ENCODE assay signal across 15 cellular contexts in genomic region chr10:129193148-129193547, GRCh38.
DNase-seq lines count a peak whose midpoint lies in the region; ATAC-seq and TF ChIP-seq lines count a peak whose summit lies in the region.
"Had no signal": no experiment of that assay in that cellular context is flagged by ENCODE, and none has a peak within 500 bp of the region (broad histone marks: within the 10 kb centered on the region; RNA-seq: fewer than 3 reads in every experiment).

No MANE protein-coding gene starts in this region.

- H3K79me2 ChIP-seq in DND-41 (ENCODE audit: insufficient read depth, low read length), result no peaks in the 10 kb centered on the region
- no peaks in the 10 kb centered on the region for H3K79me2 ChIP-seq in SK-N-SH (ENCODE audit: insufficient read depth)

- BruUV-seq in A673 (replicated peaks; lab: Mats Ljungman, UMichigan), result no TSS peak

- H3K27me3 ChIP-seq in A673 (replicated peaks; ENCODE audit: insufficient read depth, low read depth, low read length, poor library complexity) (no peaks in the 10 kb centered on the region), DND-41 (ENCODE audit: insufficient read depth, low read length, poor library complexity) (peaks cover 3% of the 10 kb centered on the region), left lung (peaks cover 11 to 41% of the 10 kb centered on the region in 2 donors), SK-N-SH (ENCODE audit: insufficient read depth) (no peaks in the 10 kb centered on the region)
- H3K27me3 ChIP-seq: neural progenitor cell had no signal

- H3K27ac Mint-ChIP-seq in activated CD8-positive, alpha-beta T cell treated with anti-CD3 and anti-CD28 coated beads, Interleukin-2, amount 10 ng/mL, durations not matched to agents 7 days and 5 days, result no peak overlapping the region
- H3K27ac Mint-ChIP-seq: neural progenitor cell; stimulated activated memory B cell treated with anti-CD40 and anti-IgM and Interleukin-4, amounts not matched to agents 10 μg/mL and 1 μg/mL and 100 μg/mL, for 72 hours had no signal

- TF ChIP-seq EP300 in SK-N-SH (IDR thresholded peaks at IDR 0.05; ENCODE audit: borderline replicate concordance in 1 of 2, low read depth in 1 of 2, low read length in 1 of 2), result no peak

- H3K4me1 Mint-ChIP-seq in activated CD8-positive, alpha-beta T cell treated with anti-CD3 and anti-CD28 coated beads, Interleukin-2, amount 10 ng/mL, durations not matched to agents 7 days and 5 days (ENCODE audit: low read depth), result peaks cover 17% of the 10 kb centered on the region
- H3K4me1 Mint-ChIP-seq: neural progenitor cell; stimulated activated memory B cell treated with anti-CD40 and anti-IgM and Interleukin-4, amounts not matched to agents 10 μg/mL and 1 μg/mL and 100 μg/mL, for 72 hours had no signal

- TF ChIP-seq RAD21 in SK-N-SH (IDR thresholded peaks at IDR 0.05; ENCODE audit: low read length), result no peak

- TF ChIP-seq CTCF in A673 (conservative IDR thresholded peaks at IDR 0.05; ENCODE audit: low read depth, low read length), result no peak
- no peak for TF ChIP-seq CTCF in DND-41 (IDR thresholded peaks at IDR 0.05; ENCODE audit: borderline replicate concordance, extremely low read depth, low read length, poor library complexity, severe bottlenecking)
- TF ChIP-seq CTCF in left lung (IDR thresholded peaks at IDR 0.05), result no peak
- TF ChIP-seq CTCF in SK-N-SH (IDR thresholded peaks at IDR 0.05), result no peak

- DNase-seq in A673 (ENCODE audit: low spot score) (peak; percentile 44), DND-41 (peak; percentile 43), left lung (no peak), A172 (ENCODE audit: low spot score) (no peak), SK-N-SH (no peak), NCI-H1105 (lab: John Stamatoyannopoulos, UW) (no peak)
- peak; percentile 22 for DNase-seq in activated CD8-positive, alpha-beta T cell treated with anti-CD3 and anti-CD28 coated beads, Interleukin-2, amount 10 ng/mL, durations not matched to agents 7 days and 5 days
- DNase-seq: activated CD4-positive, alpha-beta T cell treated with anti-CD3 and anti-CD28 coated beads for 4 hours; cortex of kidney; foreskin melanocyte; NCI-H1436 had no signal

- no peaks in the 10 kb centered on the region for H3K9me3 ChIP-seq in A673 (ENCODE audit: low read depth, low read length, poor library complexity, severe bottlenecking)
- no peaks in the 10 kb centered on the region for H3K9me3 ChIP-seq in DND-41 (ENCODE audit: insufficient read depth, low read length, severe bottlenecking)
- H3K9me3 ChIP-seq in left lung, result no peaks in the 10 kb centered on the region
- no peaks in the 10 kb centered on the region for H3K9me3 ChIP-seq in SK-N-SH

- no peak overlapping the region for H3K9ac ChIP-seq in DND-41 (ENCODE audit: low read depth, low read length)
- no peak overlapping the region for H3K9ac ChIP-seq in SK-N-SH
- H3K9ac ChIP-seq: neural progenitor cell had no signal

- no peaks in the 10 kb centered on the region for H3K36me3 Mint-ChIP-seq in activated CD8-positive, alpha-beta T cell treated with anti-CD3 and anti-CD28 coated beads, Interleukin-2, amount 10 ng/mL, durations not matched to agents 7 days and 5 days (ENCODE audit: low read depth)
- H3K36me3 Mint-ChIP-seq: neural progenitor cell; stimulated activated memory B cell treated with anti-CD40 and anti-IgM and Interleukin-4, amounts not matched to agents 10 μg/mL and 1 μg/mL and 100 μg/mL, for 72 hours had no signal

- no peaks in the 10 kb centered on the region for H3K9me3 Mint-ChIP-seq in activated CD8-positive, alpha-beta T cell treated with anti-CD3 and anti-CD28 coated beads, Interleukin-2, amount 10 ng/mL, durations not matched to agents 7 days and 5 days (ENCODE audit: insufficient read depth)
- H3K9me3 Mint-ChIP-seq: stimulated activated memory B cell treated with anti-CD40 and anti-IgM and Interleukin-4, amounts not matched to agents 10 μg/mL and 1 μg/mL and 100 μg/mL, for 72 hours had no signal

- POLR2A ChIA-PET in A673 (lab: Charles Lee; ENCODE audit: low non-redundant PET), result no interaction called here
- POLR2A ChIA-PET in activated CD8-positive, alpha-beta T cell treated with anti-CD3 and anti-CD28 coated beads, Interleukin-2, amount 10 ng/mL, durations not matched to agents 7 days and 5 days (lab: Charles Lee), result no interaction called here
- POLR2A ChIA-PET in SK-N-SH (lab: Yijun Ruan, JAX), result no interaction called here

- H3K4me3 Mint-ChIP-seq in activated CD8-positive, alpha-beta T cell treated with anti-CD3 and anti-CD28 coated beads, Interleukin-2, amount 10 ng/mL, durations not matched to agents 7 days and 5 days, result no peak overlapping the region
- H3K4me3 Mint-ChIP-seq: neural progenitor cell; stimulated activated memory B cell treated with anti-CD40 and anti-IgM and Interleukin-4, amounts not matched to agents 10 μg/mL and 1 μg/mL and 100 μg/mL, for 72 hours had no signal

- H4K20me1 ChIP-seq in DND-41 (ENCODE audit: insufficient read depth, low read length) (no peaks in the 10 kb centered on the region), SK-N-SH (ENCODE audit: insufficient read depth) (no peaks in the 10 kb centered on the region)

- CTCF ChIA-PET in A673 (lab: Charles Lee), result no interaction called here
- CTCF ChIA-PET in activated CD8-positive, alpha-beta T cell treated with anti-CD3 and anti-CD28 coated beads, Interleukin-2, amount 10 ng/mL, durations not matched to agents 7 days and 5 days (lab: Charles Lee), result no interaction called here
- CTCF ChIA-PET in SK-N-SH (lab: Yijun Ruan, JAX), result no interaction called here

- peak; percentile 77 for ATAC-seq in DND-41 (ENCODE audit: insufficient read depth, low read depth)
- ATAC-seq in activated CD8-positive, alpha-beta T cell treated with anti-CD3 and anti-CD28 coated beads, Interleukin-2, amount 10 ng/mL, durations not matched to agents 7 days and 5 days, result no peak
- ATAC-seq in left lung, result peak; percentile 40
- no peak for ATAC-seq in HG02852 (IDR thresholded peaks at IDR 0.05; ENCODE audit: unreplicated experiment)
- ATAC-seq: left colon; stimulated activated memory B cell treated with anti-CD40 and anti-IgM and Interleukin-4, amounts not matched to agents 10 μg/mL and 1 μg/mL and 100 μg/mL, for 72 hours had no signal

- H3K4me2 ChIP-seq in DND-41 (ENCODE audit: insufficient read depth, low read length), result no peak overlapping the region
- H3K4me2 ChIP-seq in SK-N-SH, result no peak overlapping the region
- H3K4me2 ChIP-seq: neural progenitor cell had no signal

- WGBS in SK-N-SH (ENCODE audit: low lambda C conversion rate), result 7% methylated on average over 12 of the region's 12 CpGs

- no peaks in the 10 kb centered on the region for H3F3A ChIP-seq in SK-N-SH (replicated peaks; ENCODE audit: insufficient read depth)

- H3K27me3 Mint-ChIP-seq in activated CD8-positive, alpha-beta T cell treated with anti-CD3 and anti-CD28 coated beads, Interleukin-2, amount 10 ng/mL, durations not matched to agents 7 days and 5 days (ENCODE audit: low read depth), result peaks cover 7% of the 10 kb centered on the region

- no peak overlapping the region for H3K27ac ChIP-seq in A673 (ENCODE audit: low read depth, low read length, poor library complexity, severe bottlenecking)
- no peak overlapping the region for H3K27ac ChIP-seq in DND-41 (ENCODE audit: low read length)
- no peak overlapping the region for H3K27ac ChIP-seq in left lung
- no peak overlapping the region for H3K27ac ChIP-seq in SK-N-SH (ENCODE audit: low read depth in 2 of 2, low read length in 1 of 2)
- H3K27ac ChIP-seq: neural progenitor cell had no signal

- no peak overlapping the region for H2AFZ ChIP-seq in DND-41 (ENCODE audit: low read depth, low read length)
- H2AFZ ChIP-seq in SK-N-SH (ENCODE audit: low read depth), result no peak overlapping the region
- H2AFZ ChIP-seq: neural progenitor cell had no signal

- H3K4me1 ChIP-seq in A673 (ENCODE audit: insufficient read depth, low read length, poor library complexity, severe bottlenecking) (peaks cover 4% of the 10 kb centered on the region), DND-41 (ENCODE audit: insufficient read depth, low read length) (no peaks in the 10 kb centered on the region; the same call in 1 of the 2 replicates), left lung (no peaks in the 10 kb centered on the region), SK-N-SH (ENCODE audit: control insufficient read depth in 1 of 2, insufficient read depth in 2 of 2, low read depth in 1 of 2, low read length in 1 of 2) (no peaks in the 10 kb centered on the region; a peak in 1 of 4 replicates)
- H3K4me1 ChIP-seq: neural progenitor cell had no signal

- intact Hi-C loops in A673 (cut with micrococcal nuclease; ENCODE audit: unreplicated experiment) (no loop called here), left lung (cut with DNase I) (no loop called here)

- H3K9me2 ChIP-seq in SK-N-SH, result no peaks in the 10 kb centered on the region

- H3K36me3 ChIP-seq in A673 (ENCODE audit: insufficient read depth, low read length, poor library complexity, severe bottlenecking), result no peaks in the 10 kb centered on the region
- no peaks in the 10 kb centered on the region for H3K36me3 ChIP-seq in DND-41 (ENCODE audit: insufficient read depth, low read length)
- H3K36me3 ChIP-seq in left lung, result no peaks in the 10 kb centered on the region
- no peaks in the 10 kb centered on the region for H3K36me3 ChIP-seq in SK-N-SH (replicated peaks in 1 of 2; ENCODE audit: control insufficient read depth in 1 of 2, insufficient read depth in 2 of 2, low read length in 1 of 2)
- H3K36me3 ChIP-seq: neural progenitor cell had no signal

- H3K4me3 ChIP-seq in A673 (ENCODE audit: low read depth, low read length, poor library complexity, severe bottlenecking), result no peak overlapping the region
- H3K4me3 ChIP-seq in DND-41 (ENCODE audit: low read depth in 1 of 2, low read length in 2 of 2), result no peak overlapping the region
- H3K4me3 ChIP-seq in left lung, result no peak overlapping the region
- H3K4me3 ChIP-seq in SK-N-SH (ENCODE audit: low read depth in 2 of 2, low read length in 1 of 2), result no peak overlapping the region
- H3K4me3 ChIP-seq: neural progenitor cell had no signal

TF ChIP-seq in SK-N-SH, 30 proteins besides CTCF, POLR2A, EP300 and RAD21:
- TF ChIP-seq FOXJ3 (CRISPR knock-in tag; IDR thresholded peaks at IDR 0.05) (no peak), RCOR1 (IDR thresholded peaks at IDR 0.05; ENCODE audit: low read length) (no peak), ELF1 (IDR thresholded peaks at IDR 0.05) (no peak), MEF2A (IDR thresholded peaks at IDR 0.05; ENCODE audit: borderline replicate concordance, low read depth) (no peak), PBX3 (IDR thresholded peaks at IDR 0.05) (no peak), CHD2 (IDR thresholded peaks at IDR 0.05; ENCODE audit: low read length, partially characterized antibody) (no peak), YY1 (IDR thresholded peaks at IDR 0.05; ENCODE audit: low read depth) (no peak)

Comparison
In these comparisons a context has a peak if more than half of its experiments do, and no peak if none do; other contexts are left out.
1. DNase-seq: peak in A673 (single experiment), DND-41 (single experiment) and activated CD8-positive, alpha-beta T cell treated with anti-CD3 and anti-CD28 coated beads, Interleukin-2, amount 10 ng/mL, durations not matched to agents 7 days and 5 days (single experiment); none in left lung (0 of 2), A172 (single experiment), SK-N-SH (single experiment) and NCI-H1105 (single experiment).
2. ATAC-seq: peak in DND-41 (single experiment) and left lung (single experiment); none in activated CD8-positive, alpha-beta T cell treated with anti-CD3 and anti-CD28 coated beads, Interleukin-2, amount 10 ng/mL, durations not matched to agents 7 days and 5 days (single experiment) and HG02852 (single experiment).